1 cellular context compared by ENCODE assay signal in genomic region chr19:17226002-17226933, GRCh38.
TF ChIP-seq lines count a peak whose summit lies in the region.

Gene OCEL1, plus strand, starts transcription at chr19:17226226. Its CDS starts 22 bp downstream, at chr19:17226248.

TF ChIP-seq in K562, 482 proteins besides CTCF, POLR2A, EP300 and RAD21 (continued from another document and continues in another):
- TF ChIP-seq, protein P1, sequence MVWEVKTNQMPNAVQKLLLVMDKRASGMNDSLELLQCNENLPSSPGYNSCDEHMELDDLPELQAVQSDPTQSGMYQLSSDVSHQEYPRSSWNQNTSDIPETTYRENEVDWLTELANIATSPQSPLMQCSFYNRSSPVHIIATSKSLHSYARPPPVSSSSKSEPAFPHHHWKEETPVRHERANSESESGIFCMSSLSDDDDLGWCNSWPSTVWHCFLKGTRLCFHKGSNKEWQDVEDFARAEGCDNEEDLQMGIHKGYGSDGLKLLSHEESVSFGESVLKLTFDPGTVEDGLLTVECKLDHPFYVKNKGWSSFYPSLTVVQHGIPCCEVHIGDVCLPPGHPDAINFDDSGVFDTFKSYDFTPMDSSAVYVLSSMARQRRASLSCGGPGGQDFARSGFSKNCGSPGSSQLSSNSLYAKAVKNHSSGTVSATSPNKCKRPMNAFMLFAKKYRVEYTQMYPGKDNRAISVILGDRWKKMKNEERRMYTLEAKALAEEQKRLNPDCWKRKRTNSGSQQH (CRISPR knock-in tag; IDR thresholded peaks at IDR 0.05) = no peak
- peak; percentile 37; the same call in 1 of the 2 replicates for TF ChIP-seq JUN (IDR thresholded peaks at IDR 0.05; ENCODE audit: borderline replicate concordance, low read depth, low read length)
- no peak; the same call in 1 of the 2 replicates for TF ChIP-seq JUN (CRISPR knock-in tag; IDR thresholded peaks at IDR 0.05; ENCODE audit: borderline replicate concordance)
- TF ChIP-seq ZNF561 (CRISPR knock-in tag; conservative IDR thresholded peaks at IDR 0.05) = no peak
- TF ChIP-seq FUS (optimal IDR thresholded peaks at IDR 0.05; ENCODE audit: low read depth, low read length) = no peak
- TF ChIP-seq PURB (CRISPR knock-in tag; IDR thresholded peaks at IDR 0.05; ENCODE audit: low read depth) = no peak
- TF ChIP-seq, protein P2, sequence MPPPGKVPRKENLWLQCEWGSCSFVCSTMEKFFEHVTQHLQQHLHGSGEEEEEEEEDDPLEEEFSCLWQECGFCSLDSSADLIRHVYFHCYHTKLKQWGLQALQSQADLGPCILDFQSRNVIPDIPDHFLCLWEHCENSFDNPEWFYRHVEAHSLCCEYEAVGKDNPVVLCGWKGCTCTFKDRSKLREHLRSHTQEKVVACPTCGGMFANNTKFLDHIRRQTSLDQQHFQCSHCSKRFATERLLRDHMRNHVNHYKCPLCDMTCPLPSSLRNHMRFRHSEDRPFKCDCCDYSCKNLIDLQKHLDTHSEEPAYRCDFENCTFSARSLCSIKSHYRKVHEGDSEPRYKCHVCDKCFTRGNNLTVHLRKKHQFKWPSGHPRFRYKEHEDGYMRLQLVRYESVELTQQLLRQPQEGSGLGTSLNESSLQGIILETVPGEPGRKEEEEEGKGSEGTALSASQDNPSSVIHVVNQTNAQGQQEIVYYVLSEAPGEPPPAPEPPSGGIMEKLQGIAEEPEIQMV (tag; conservative IDR thresholded peaks at IDR 0.05; ENCODE audit: low read depth) = no peak
- TF ChIP-seq GABPB1 (CRISPR knock-in tag; IDR thresholded peaks at IDR 0.05) = peak; percentile 84
- TF ChIP-seq, protein P3, sequence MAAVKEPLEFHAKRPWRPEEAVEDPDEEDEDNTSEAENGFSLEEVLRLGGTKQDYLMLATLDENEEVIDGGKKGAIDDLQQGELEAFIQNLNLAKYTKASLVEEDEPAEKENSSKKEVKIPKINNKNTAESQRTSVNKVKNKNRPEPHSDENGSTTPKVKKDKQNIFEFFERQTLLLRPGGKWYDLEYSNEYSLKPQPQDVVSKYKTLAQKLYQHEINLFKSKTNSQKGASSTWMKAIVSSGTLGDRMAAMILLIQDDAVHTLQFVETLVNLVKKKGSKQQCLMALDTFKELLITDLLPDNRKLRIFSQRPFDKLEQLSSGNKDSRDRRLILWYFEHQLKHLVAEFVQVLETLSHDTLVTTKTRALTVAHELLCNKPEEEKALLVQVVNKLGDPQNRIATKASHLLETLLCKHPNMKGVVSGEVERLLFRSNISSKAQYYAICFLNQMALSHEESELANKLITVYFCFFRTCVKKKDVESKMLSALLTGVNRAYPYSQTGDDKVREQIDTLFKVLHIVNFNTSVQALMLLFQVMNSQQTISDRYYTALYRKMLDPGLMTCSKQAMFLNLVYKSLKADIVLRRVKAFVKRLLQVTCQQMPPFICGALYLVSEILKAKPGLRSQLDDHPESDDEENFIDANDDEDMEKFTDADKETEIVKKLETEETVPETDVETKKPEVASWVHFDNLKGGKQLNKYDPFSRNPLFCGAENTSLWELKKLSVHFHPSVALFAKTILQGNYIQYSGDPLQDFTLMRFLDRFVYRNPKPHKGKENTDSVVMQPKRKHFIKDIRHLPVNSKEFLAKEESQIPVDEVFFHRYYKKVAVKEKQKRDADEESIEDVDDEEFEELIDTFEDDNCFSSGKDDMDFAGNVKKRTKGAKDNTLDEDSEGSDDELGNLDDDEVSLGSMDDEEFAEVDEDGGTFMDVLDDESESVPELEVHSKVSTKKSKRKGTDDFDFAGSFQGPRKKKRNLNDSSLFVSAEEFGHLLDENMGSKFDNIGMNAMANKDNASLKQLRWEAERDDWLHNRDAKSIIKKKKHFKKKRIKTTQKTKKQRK (IDR thresholded peaks at IDR 0.05; ENCODE audit: borderline replicate concordance, low read depth, low read length) = no peak
- TF ChIP-seq TAF15 (IDR thresholded peaks at IDR 0.05; ENCODE audit: low read depth, low read length) = no peak
- TF ChIP-seq KLF1 (tag; IDR thresholded peaks at IDR 0.05) = peak; percentile 61; the same call in 1 of the 2 replicates
- no peak for TF ChIP-seq NR4A1 (CRISPR knock-in tag; IDR thresholded peaks at IDR 0.05)
- no peak for TF ChIP-seq NR4A1 (tag; IDR thresholded peaks at IDR 0.05)
- no peak for TF ChIP-seq ZNF3 (CRISPR knock-in tag; IDR thresholded peaks at IDR 0.05)
- TF ChIP-seq, protein P4, sequence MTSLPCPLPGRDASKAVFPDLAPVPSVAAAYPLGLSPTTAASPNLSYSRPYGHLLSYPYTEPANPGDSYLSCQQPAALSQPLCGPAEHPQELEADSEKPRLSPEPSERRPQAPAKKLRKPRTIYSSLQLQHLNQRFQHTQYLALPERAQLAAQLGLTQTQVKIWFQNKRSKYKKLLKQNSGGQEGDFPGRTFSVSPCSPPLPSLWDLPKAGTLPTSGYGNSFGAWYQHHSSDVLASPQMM (CRISPR knock-in tag; IDR thresholded peaks at IDR 0.05) = no peak
- TF ChIP-seq DNMT1 (IDR thresholded peaks at IDR 0.05) = no peak
- TF ChIP-seq HNRNPLL (IDR thresholded peaks at IDR 0.05; ENCODE audit: low read depth, low read length, poor library complexity, severe bottlenecking) = peak; percentile 23
- peak; percentile 67; the same call in 1 of the 2 replicates for TF ChIP-seq NR2C2 (CRISPR knock-in tag; IDR thresholded peaks at IDR 0.05)
- TF ChIP-seq NR2C2 (tag; IDR thresholded peaks at IDR 0.05) = peak; percentile 95
- no peak for TF ChIP-seq HMBOX1 (IDR thresholded peaks at IDR 0.05)
- TF ChIP-seq KAT8 (IDR thresholded peaks at IDR 0.05; ENCODE audit: low read depth) = no peak
- no peak for TF ChIP-seq ZNF175 (CRISPR knock-in tag; IDR thresholded peaks at IDR 0.05; ENCODE audit: low read depth)
- no peak for TF ChIP-seq CHD4 (IDR thresholded peaks at IDR 0.05; ENCODE audit: insufficient read depth, insufficient replicate concordance, low read depth, low read length, poor library complexity, severe bottlenecking)
- TF ChIP-seq ZNF75A (CRISPR knock-in tag; IDR thresholded peaks at IDR 0.05) = no peak
- peak; percentile 77 for TF ChIP-seq MYC (IDR thresholded peaks at IDR 0.05; ENCODE audit: low read depth, low read length)
- peak; percentile 59; the same call in 1 of the 2 replicates for TF ChIP-seq MYC (CRISPR knock-in tag; IDR thresholded peaks at IDR 0.05; ENCODE audit: borderline replicate concordance, low read depth)
- TF ChIP-seq RBM34 (IDR thresholded peaks at IDR 0.05; ENCODE audit: borderline replicate concordance, insufficient read depth, low read length) = no peak
- peak; percentile 50 for TF ChIP-seq SMAD4 (CRISPR knock-in tag; conservative IDR thresholded peaks at IDR 0.05)
- no peak for TF ChIP-seq ATF3 (IDR thresholded peaks at IDR 0.05)
- TF ChIP-seq ATF3 (CRISPR knock-in tag; conservative IDR thresholded peaks at IDR 0.05) = 0 out of 2 replicates have a peak, but pooled peaks have one; percentile 33
- peak; percentile 60 for TF ChIP-seq TAF1 (IDR thresholded peaks at IDR 0.05; ENCODE audit: control insufficient read depth, extremely low read depth, insufficient read depth, low read length, severe bottlenecking)
- TF ChIP-seq TBP (optimal IDR thresholded peaks at IDR 0.05; ENCODE audit: low read depth, low read length) = peak; percentile 84
- TF ChIP-seq, protein P5, sequence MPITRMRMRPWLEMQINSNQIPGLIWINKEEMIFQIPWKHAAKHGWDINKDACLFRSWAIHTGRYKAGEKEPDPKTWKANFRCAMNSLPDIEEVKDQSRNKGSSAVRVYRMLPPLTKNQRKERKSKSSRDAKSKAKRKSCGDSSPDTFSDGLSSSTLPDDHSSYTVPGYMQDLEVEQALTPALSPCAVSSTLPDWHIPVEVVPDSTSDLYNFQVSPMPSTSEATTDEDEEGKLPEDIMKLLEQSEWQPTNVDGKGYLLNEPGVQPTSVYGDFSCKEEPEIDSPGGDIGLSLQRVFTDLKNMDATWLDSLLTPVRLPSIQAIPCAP (CRISPR knock-in tag; IDR thresholded peaks at IDR 0.05; ENCODE audit: borderline replicate concordance) = no peak
- TF ChIP-seq CBFA2T2 (conservative IDR thresholded peaks at IDR 0.05) = no peak
- TF ChIP-seq, protein P6, sequence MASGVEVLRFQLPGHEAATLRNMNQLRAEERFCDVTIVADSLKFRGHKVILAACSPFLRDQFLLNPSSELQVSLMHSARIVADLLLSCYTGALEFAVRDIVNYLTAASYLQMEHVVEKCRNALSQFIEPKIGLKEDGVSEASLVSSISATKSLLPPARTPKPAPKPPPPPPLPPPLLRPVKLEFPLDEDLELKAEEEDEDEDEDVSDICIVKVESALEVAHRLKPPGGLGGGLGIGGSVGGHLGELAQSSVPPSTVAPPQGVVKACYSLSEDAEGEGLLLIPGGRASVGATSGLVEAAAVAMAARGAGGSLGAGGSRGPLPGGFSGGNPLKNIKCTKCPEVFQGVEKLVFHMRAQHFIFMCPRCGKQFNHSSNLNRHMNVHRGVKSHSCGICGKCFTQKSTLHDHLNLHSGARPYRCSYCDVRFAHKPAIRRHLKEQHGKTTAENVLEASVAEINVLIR (CRISPR knock-in tag; IDR thresholded peaks at IDR 0.05) = peak; percentile 60
- peak; percentile 72 to 74; a peak in 3 of 4 replicates for TF ChIP-seq NONO (IDR thresholded peaks at IDR 0.05; ENCODE audit: low read depth in 2 of 2, low read length in 1 of 2)
- TF ChIP-seq, protein P7, sequence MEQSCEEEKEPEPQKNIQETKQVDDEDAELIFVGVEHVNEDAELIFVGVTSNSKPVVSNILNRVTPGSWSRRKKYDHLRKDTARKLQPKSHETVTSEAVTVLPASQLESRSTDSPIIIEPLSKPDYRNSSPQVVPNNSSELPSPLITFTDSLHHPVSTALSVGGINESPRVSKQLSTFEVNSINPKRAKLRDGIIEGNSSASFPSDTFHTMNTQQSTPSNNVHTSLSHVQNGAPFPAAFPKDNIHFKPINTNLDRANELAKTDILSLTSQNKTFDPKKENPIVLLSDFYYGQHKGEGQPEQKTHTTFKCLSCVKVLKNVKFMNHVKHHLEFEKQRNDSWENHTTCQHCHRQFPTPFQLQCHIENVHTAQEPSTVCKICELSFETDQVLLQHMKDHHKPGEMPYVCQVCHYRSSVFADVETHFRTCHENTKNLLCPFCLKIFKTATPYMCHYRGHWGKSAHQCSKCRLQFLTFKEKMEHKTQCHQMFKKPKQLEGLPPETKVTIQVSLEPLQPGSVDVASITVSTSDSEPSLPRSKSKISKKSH (CRISPR knock-in tag; IDR thresholded peaks at IDR 0.05) = no peak
- TF ChIP-seq KLF6 (CRISPR knock-in tag; IDR thresholded peaks at IDR 0.05; ENCODE audit: borderline replicate concordance) = no peak
- TF ChIP-seq ARHGAP35 (IDR thresholded peaks at IDR 0.05; ENCODE audit: partially characterized antibody) = no peak
- no peak for TF ChIP-seq KDM4B (IDR thresholded peaks at IDR 0.05; ENCODE audit: borderline replicate concordance in 2 of 2, low read depth in 1 of 2)
- no peak for TF ChIP-seq ESRRB (CRISPR knock-in tag; IDR thresholded peaks at IDR 0.05; ENCODE audit: borderline replicate concordance)
- no peak for TF ChIP-seq NR1H2 (CRISPR knock-in tag; IDR thresholded peaks at IDR 0.05)
- peak in 2 of 3 experiments; percentile 35 to 89; a peak in 2 of 6 replicates for TF ChIP-seq ZBTB11 (CRISPR knock-in tag; IDR thresholded peaks at IDR 0.05)
- TF ChIP-seq HDGF (IDR thresholded peaks at IDR 0.05) = no peak
- TF ChIP-seq, protein P8, sequence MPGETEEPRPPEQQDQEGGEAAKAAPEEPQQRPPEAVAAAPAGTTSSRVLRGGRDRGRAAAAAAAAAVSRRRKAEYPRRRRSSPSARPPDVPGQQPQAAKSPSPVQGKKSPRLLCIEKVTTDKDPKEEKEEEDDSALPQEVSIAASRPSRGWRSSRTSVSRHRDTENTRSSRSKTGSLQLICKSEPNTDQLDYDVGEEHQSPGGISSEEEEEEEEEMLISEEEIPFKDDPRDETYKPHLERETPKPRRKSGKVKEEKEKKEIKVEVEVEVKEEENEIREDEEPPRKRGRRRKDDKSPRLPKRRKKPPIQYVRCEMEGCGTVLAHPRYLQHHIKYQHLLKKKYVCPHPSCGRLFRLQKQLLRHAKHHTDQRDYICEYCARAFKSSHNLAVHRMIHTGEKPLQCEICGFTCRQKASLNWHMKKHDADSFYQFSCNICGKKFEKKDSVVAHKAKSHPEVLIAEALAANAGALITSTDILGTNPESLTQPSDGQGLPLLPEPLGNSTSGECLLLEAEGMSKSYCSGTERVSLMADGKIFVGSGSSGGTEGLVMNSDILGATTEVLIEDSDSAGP (CRISPR knock-in tag; IDR thresholded peaks at IDR 0.05) = no peak
- no peak for TF ChIP-seq CHD1 (IDR thresholded peaks at IDR 0.05; ENCODE audit: low read length)
- peak; percentile 79; a peak in 3 of 4 replicates for TF ChIP-seq MAZ (CRISPR knock-in tag; conservative IDR thresholded peaks at IDR 0.05 in 1 of 2, IDR thresholded peaks at IDR 0.05 in 1 of 2)
- no peak for TF ChIP-seq ZNF445 (CRISPR knock-in tag; IDR thresholded peaks at IDR 0.05; ENCODE audit: low read depth)
- TF ChIP-seq GTF2F1 (IDR thresholded peaks at IDR 0.05; ENCODE audit: low read depth, low read length) = no peak
- no peak for TF ChIP-seq NFRKB (IDR thresholded peaks at IDR 0.05; ENCODE audit: low read depth)
